In the genomic region with DNA sequence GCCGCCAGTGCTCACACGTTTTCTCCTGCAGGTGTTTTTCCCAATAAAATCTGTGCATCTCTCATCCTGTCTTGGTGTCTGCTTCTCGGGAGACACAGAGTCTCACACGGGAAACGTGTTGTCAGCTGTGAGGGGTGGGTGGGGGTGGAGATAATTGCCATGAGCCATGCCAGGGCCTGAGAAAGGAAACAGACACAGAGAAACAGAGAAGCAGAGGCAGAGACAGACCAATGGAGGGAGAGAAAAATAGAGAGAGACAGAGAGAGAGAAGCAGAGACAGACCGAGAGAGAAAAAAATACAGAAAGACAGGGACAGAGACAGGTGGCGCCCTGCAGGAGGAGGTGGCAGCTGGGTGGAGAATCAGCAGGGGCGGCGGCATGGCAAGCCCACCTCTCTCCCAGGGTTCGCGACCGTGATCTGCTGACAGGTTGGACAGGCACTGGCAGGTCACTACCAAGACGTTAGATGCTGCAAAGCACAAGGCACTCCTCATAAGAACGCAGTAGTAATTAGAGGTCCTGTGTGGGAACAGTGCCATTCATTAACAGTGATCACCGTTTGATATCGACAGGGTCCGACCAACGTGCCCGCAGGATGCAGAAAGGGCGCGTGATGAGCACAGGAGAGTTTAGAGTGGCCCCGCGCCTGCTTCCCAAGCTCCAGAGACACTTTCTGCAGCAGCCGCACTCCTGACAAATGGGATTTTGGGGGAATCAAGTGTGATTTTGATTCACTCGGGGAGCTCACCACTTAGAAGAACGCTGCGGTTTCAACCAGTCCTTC, we compare ENCODE assay signal across 28 cellular contexts.
A peak's percentile ranks its signal among the peaks of the same experiment; 100 is the strongest.
DNase-seq lines count a peak whose midpoint lies in the region; ATAC-seq and TF ChIP-seq lines count a peak whose summit lies in the region.
"Had no signal": no experiment of that assay in that cellular context is flagged by ENCODE, and none has a peak within 500 bp of the region (broad histone marks: within the 10 kb centered on the region; RNA-seq: fewer than 3 reads in every experiment).

No MANE protein-coding gene starts in this region.

- ATAC-seq in activated T-helper 17 cell treated with anti-CD3 and anti-CD28 coated beads, Interleukin-2, amount 50 U/mL, for 72 hours (replicated peaks), result no peak
- ATAC-seq in stimulated activated effector memory CD8-positive, alpha-beta T cell treated with anti-CD3 and anti-CD28 coated beads, Interleukin-12 subunit alpha, Interleukin-12 subunit beta, amount 100 ng/mL, for 72 hours, result no peak
- no peak for ATAC-seq in WTC11
- ATAC-seq in GM21717 (IDR thresholded peaks at IDR 0.05; ENCODE audit: unreplicated experiment), result no peak
- ATAC-seq: activated CD4-positive, CD25-positive, alpha-beta regulatory T cell treated with anti-CD3 and anti-CD28 coated beads, Interleukin-2, amount 50 U/mL, for 24 hours; mucosa of descending colon; natural killer cell treated with Interleukin-12 subunit alpha and Interleukin-12 subunit beta and Interleukin-15 and Interleukin-18, amount 100 ng/mL, for 72 hours had no signal

- POLR2A ChIA-PET in WTC11 (lab: Charles Lee), result interaction anchor here (0.6 to 2.1 kb wide), 4 partner anchors 12 to 106 kb away, joined by 3 to 5 read pairs (median 4); partner anchors contain the start of gene INSIG1

- no peaks in the 10 kb centered on the region for H3K9me3 Mint-ChIP-seq in activated T-cell treated with anti-CD3 and anti-CD28 coated beads, Interleukin-2, amount 50 U/mL, for 24 hours
- no peaks in the 10 kb centered on the region for H3K9me3 Mint-ChIP-seq in activated T-helper 17 cell treated with anti-CD3 and anti-CD28 coated beads, Interleukin-2, amount 50 U/mL, for 72 hours
- H3K9me3 Mint-ChIP-seq in mesothelial cell of epicardium, result no peaks in the 10 kb centered on the region
- no peaks in the 10 kb centered on the region for H3K9me3 Mint-ChIP-seq in stimulated activated effector memory CD8-positive, alpha-beta T cell treated with anti-CD3 and anti-CD28 coated beads, Interleukin-12 subunit alpha, Interleukin-12 subunit beta, amount 100 ng/mL, for 72 hours
- H3K9me3 Mint-ChIP-seq in WTC11, result peaks cover 3% of the 10 kb centered on the region; the same call in 1 of the 2 replicates
- H3K9me3 Mint-ChIP-seq: activated naive CD4-positive, alpha-beta T cell treated with anti-CD3 and anti-CD28 coated beads, Interleukin-2, amount 10 ng/mL, durations not matched to agents 7 days and 5 days; CD4-positive, alpha-beta T cell; natural killer cell treated with Interleukin-12 subunit alpha and Interleukin-12 subunit beta and Interleukin-15 and Interleukin-18, amount 100 ng/mL, for 72 hours; T-helper 1 cell treated with Interleukin-12 subunit alpha and Interleukin-12 subunit beta and Interleukin-4 antibody, amounts not matched to agents 30 μg/mL and 1 μg/mL, for 36 hours had no signal

- H3K36me3 Mint-ChIP-seq in activated T-cell treated with anti-CD3 and anti-CD28 coated beads, Interleukin-2, amount 50 U/mL, for 24 hours (ENCODE audit: low read depth), result no peaks in the 10 kb centered on the region
- H3K36me3 Mint-ChIP-seq in activated T-helper 17 cell treated with anti-CD3 and anti-CD28 coated beads, Interleukin-2, amount 50 U/mL, for 72 hours (ENCODE audit: low read depth), result no peaks in the 10 kb centered on the region
- H3K36me3 Mint-ChIP-seq in mesothelial cell of epicardium (no peaks in the 10 kb centered on the region), WTC11 (no peaks in the 10 kb centered on the region)
- H3K36me3 Mint-ChIP-seq in stimulated activated effector memory CD8-positive, alpha-beta T cell treated with anti-CD3 and anti-CD28 coated beads, Interleukin-12 subunit alpha, Interleukin-12 subunit beta, amount 100 ng/mL, for 72 hours, result no peaks in the 10 kb centered on the region
- H3K36me3 Mint-ChIP-seq: activated naive CD4-positive, alpha-beta T cell treated with anti-CD3 and anti-CD28 coated beads, Interleukin-2, amount 10 ng/mL, durations not matched to agents 7 days and 5 days; natural killer cell treated with Interleukin-12 subunit alpha and Interleukin-12 subunit beta and Interleukin-15 and Interleukin-18, amount 100 ng/mL, for 72 hours had no signal

- CTCF ChIA-PET in WTC11 (lab: Charles Lee), result interaction anchor here (0.7 to 1.6 kb wide), 7 partner anchors 8 to 300 kb away, joined by 3 to 10 read pairs (median 3); partner anchors contain the start of gene INSIG1

- no peaks in the 10 kb centered on the region for H3K27me3 Mint-ChIP-seq in activated T-cell treated with anti-CD3 and anti-CD28 coated beads, Interleukin-2, amount 50 U/mL, for 24 hours
- peaks cover 15% of the 10 kb centered on the region for H3K27me3 Mint-ChIP-seq in activated T-helper 17 cell treated with anti-CD3 and anti-CD28 coated beads, Interleukin-2, amount 50 U/mL, for 72 hours
- peaks cover 7% of the 10 kb centered on the region for H3K27me3 Mint-ChIP-seq in mesothelial cell of epicardium (ENCODE audit: low read depth)
- peaks cover 35% of the 10 kb centered on the region for H3K27me3 Mint-ChIP-seq in WTC11 (ENCODE audit: low read depth)
- H3K27me3 Mint-ChIP-seq: CD4-positive, alpha-beta T cell had no signal

- peaks cover 6% of the 10 kb centered on the region for H3K4me1 Mint-ChIP-seq in activated T-cell treated with anti-CD3 and anti-CD28 coated beads, Interleukin-2, amount 50 U/mL, for 24 hours (ENCODE audit: low read depth)
- peaks cover 10% of the 10 kb centered on the region for H3K4me1 Mint-ChIP-seq in activated T-helper 17 cell treated with anti-CD3 and anti-CD28 coated beads, Interleukin-2, amount 50 U/mL, for 72 hours
- peaks cover 74% of the 10 kb centered on the region for H3K4me1 Mint-ChIP-seq in mesothelial cell of epicardium
- H3K4me1 Mint-ChIP-seq in stimulated activated effector memory CD8-positive, alpha-beta T cell treated with anti-CD3 and anti-CD28 coated beads, Interleukin-12 subunit alpha, Interleukin-12 subunit beta, amount 100 ng/mL, for 72 hours, result peaks cover 19% of the 10 kb centered on the region
- peaks cover 51% of the 10 kb centered on the region for H3K4me1 Mint-ChIP-seq in WTC11

- peak overlapping the region; percentile 24 for H3K27ac Mint-ChIP-seq in activated T-cell treated with anti-CD3 and anti-CD28 coated beads, Interleukin-2, amount 50 U/mL, for 24 hours
- peak overlapping the region; percentile 29 for H3K27ac Mint-ChIP-seq in activated T-helper 17 cell treated with anti-CD3 and anti-CD28 coated beads, Interleukin-2, amount 50 U/mL, for 72 hours
- peak overlapping the region; percentile 5 for H3K27ac Mint-ChIP-seq in mesothelial cell of epicardium
- peak overlapping the region; percentile 41 for H3K27ac Mint-ChIP-seq in stimulated activated effector memory CD8-positive, alpha-beta T cell treated with anti-CD3 and anti-CD28 coated beads, Interleukin-12 subunit alpha, Interleukin-12 subunit beta, amount 100 ng/mL, for 72 hours
- no peak overlapping the region for H3K27ac Mint-ChIP-seq in WTC11
- H3K27ac Mint-ChIP-seq: activated naive CD4-positive, alpha-beta T cell treated with anti-CD3 and anti-CD28 coated beads, Interleukin-2, amount 10 ng/mL, durations not matched to agents 7 days and 5 days; CD4-positive, alpha-beta T cell; natural killer cell treated with Interleukin-12 subunit alpha and Interleukin-12 subunit beta and Interleukin-15 and Interleukin-18, amount 100 ng/mL, for 72 hours; T-helper 1 cell treated with Interleukin-12 subunit alpha and Interleukin-12 subunit beta and Interleukin-4 antibody, amounts not matched to agents 30 μg/mL and 1 μg/mL, for 36 hours had no signal

- no peak overlapping the region for H3K4me3 Mint-ChIP-seq in activated T-cell treated with anti-CD3 and anti-CD28 coated beads, Interleukin-2, amount 50 U/mL, for 24 hours
- no peak overlapping the region for H3K4me3 Mint-ChIP-seq in activated T-helper 17 cell treated with anti-CD3 and anti-CD28 coated beads, Interleukin-2, amount 50 U/mL, for 72 hours
- no peak overlapping the region for H3K4me3 Mint-ChIP-seq in mesothelial cell of epicardium
- H3K4me3 Mint-ChIP-seq in stimulated activated effector memory CD8-positive, alpha-beta T cell treated with anti-CD3 and anti-CD28 coated beads, Interleukin-12 subunit alpha, Interleukin-12 subunit beta, amount 100 ng/mL, for 72 hours, result no peak overlapping the region
- H3K4me3 Mint-ChIP-seq in WTC11, result no peak overlapping the region
- H3K4me3 Mint-ChIP-seq: activated naive CD4-positive, alpha-beta T cell treated with anti-CD3 and anti-CD28 coated beads, Interleukin-2, amount 10 ng/mL, durations not matched to agents 7 days and 5 days; CD4-positive, alpha-beta T cell; natural killer cell treated with Interleukin-12 subunit alpha and Interleukin-12 subunit beta and Interleukin-15 and Interleukin-18, amount 100 ng/mL, for 72 hours; T-helper 1 cell treated with Interleukin-12 subunit alpha and Interleukin-12 subunit beta and Interleukin-4 antibody, amounts not matched to agents 30 μg/mL and 1 μg/mL, for 36 hours had no signal

- DNase-seq in activated T-cell treated with anti-CD3 and anti-CD28 coated beads, Interleukin-2, amount 50 U/mL, for 24 hours, result no peak
- no peak for DNase-seq in activated T-cell treated with anti-CD3 and anti-CD28 coated beads, Interleukin-2, amount 50 U/mL, for 48 hours
- DNase-seq in mesothelial cell of epicardium (ENCODE audit: low spot score in 2 of 2, unreplicated experiment in 2 of 2) (no peak), WTC11 (ENCODE audit: low spot score) (no peak), NOMO-1 treated with dmso at 0.1 percent for 144 hours (lab: John Stamatoyannopoulos, UW; ENCODE audit: unreplicated experiment) (no peak)
- DNase-seq in stimulated activated effector memory CD8-positive, alpha-beta T cell treated with anti-CD3 and anti-CD28 coated beads, Interleukin-12 subunit alpha, Interleukin-12 subunit beta, amount 100 ng/mL, for 72 hours (ENCODE audit: low spot score in 2 of 2), result no peak
- DNase-seq: activated CD4-positive, alpha-beta T cell treated with anti-CD3 and anti-CD28 coated beads, Interleukin-2, amount 50 U/mL, for 48 hours; activated CD8-positive, alpha-beta memory T cell treated with anti-CD3 and anti-CD28 coated beads, Interleukin-2, amount 50 U/mL, for 4 hours; activated naive CD4-positive, alpha-beta T cell treated with anti-CD3 and anti-CD28 coated beads, Interleukin-2, amount 10 ng/mL, durations not matched to agents 7 days and 5 days; adrenal gland; brain microvascular endothelial cell; CD4-positive, alpha-beta T cell; dorsolateral prefrontal cortex; foreskin melanocyte; heart right ventricle; KBM-7; mucosa of descending colon; NCI-H1092 treated with DMSO at 0.1 percent for 48 hours; NCI-H2029; NCI-H345; NCI-H82; OCI-M1; transverse colon had no signal

- TF ChIP-seq CTCF in mesothelial cell of epicardium (IDR thresholded peaks at IDR 0.05; ENCODE audit: unreplicated experiment), result no peak
- TF ChIP-seq CTCF in WTC11 (IDR thresholded peaks at IDR 0.05), result no peak

TF ChIP-seq in WTC11, 78 proteins besides CTCF, POLR2A, EP300 and RAD21:
- TF ChIP-seq NFE2L1 (CRISPR knock-in tag; IDR thresholded peaks at IDR 0.05) (no peak), ETV6 (CRISPR knock-in tag; IDR thresholded peaks at IDR 0.05) (no peak), NFATC4 (CRISPR knock-in tag; IDR thresholded peaks at IDR 0.05) (no peak)
TF ChIP-seq in WTC11: peak in this region for 0.
